ENCODE assay signal across 3 cellular contexts in genomic region chr5:125341436-125341835, GRCh38.
"Had no signal": no experiment of that assay in that cellular context is flagged by ENCODE, and none has a peak within 500 bp of the region (broad histone marks: within the 10 kb centered on the region; RNA-seq: fewer than 3 reads in every experiment).

No MANE protein-coding gene starts in this region.

- H3K4me3 ChIP-seq: GM12878 had no signal

- DNase-seq: GDM1, GF-D8 had no signal

- ATAC-seq: GM12878 had no signal
